17 cellular contexts compared by ENCODE assay signal in genomic region chr7:22995011-22995410, GRCh38.
"Had no signal": no experiment of that assay in that cellular context is flagged by ENCODE, and none has a peak within 500 bp of the region (broad histone marks: within the 10 kb centered on the region; RNA-seq: fewer than 3 reads in every experiment).

No MANE protein-coding gene starts in this region.

- H3K27me3 ChIP-seq: colonic mucosa, suprapubic skin had no signal

- H3K27ac Mint-ChIP-seq: activated naive CD8-positive, alpha-beta T cell; stimulated activated naive CD8-positive, alpha-beta T cell treated with anti-CD3 and anti-CD28 coated beads, Interleukin-15, Interleukin-2, amounts not matched to agents 100 ng/mL and 50 ng/mL, for 24 hours had no signal

- H3K9me3 Mint-ChIP-seq: brain; central memory CD8-positive, alpha-beta T cell; stimulated activated naive CD8-positive, alpha-beta T cell treated with anti-CD3 and anti-CD28 coated beads, Interleukin-15, Interleukin-2, amounts not matched to agents 100 ng/mL and 50 ng/mL, for 24 hours had no signal

- H3K27ac ChIP-seq: colonic mucosa, SK-N-MC, suprapubic skin had no signal

- H3K36me3 ChIP-seq: colonic mucosa, suprapubic skin had no signal

- H3K4me3 Mint-ChIP-seq: activated naive CD8-positive, alpha-beta T cell; brain; central memory CD8-positive, alpha-beta T cell; neural crest cell; stimulated activated naive CD8-positive, alpha-beta T cell treated with anti-CD3 and anti-CD28 coated beads, Interleukin-15, Interleukin-2, amounts not matched to agents 100 ng/mL and 50 ng/mL, for 24 hours had no signal

- H3K27me3 Mint-ChIP-seq: activated naive CD8-positive, alpha-beta T cell; brain; central memory CD8-positive, alpha-beta T cell; stimulated activated naive CD8-positive, alpha-beta T cell treated with anti-CD3 and anti-CD28 coated beads, Interleukin-15, Interleukin-2, amounts not matched to agents 100 ng/mL and 50 ng/mL, for 24 hours had no signal

- ATAC-seq: activated CD4-positive, CD25-positive, alpha-beta regulatory T cell treated with anti-CD3 and anti-CD28 coated beads, Interleukin-2, amount 50 U/mL, for 24 hours; left lobe of liver had no signal

- H3K4me3 ChIP-seq: colonic mucosa, SK-N-MC, suprapubic skin had no signal

- H3K4me1 Mint-ChIP-seq: neural crest cell had no signal

- H3K9me3 ChIP-seq: colonic mucosa, suprapubic skin had no signal

- DNase-seq: activated gamma-delta T cell treated with Interleukin-2 at 50 U/mL for 16 hours; activated T-cell treated with anti-CD3 and anti-CD28 coated beads, Interleukin-2, amount 50 U/mL, for 48 hours; colonic mucosa; kidney; mammary epithelial cell; retina; stimulated activated CD4-positive, alpha-beta T cell treated with anti-CD3 and anti-CD28 coated beads, Interleukin-2, amount 100 ng/mL, for 24 hours; T1000 had no signal

- H3K4me1 ChIP-seq: colonic mucosa had no signal
